8 cellular contexts compared by ENCODE assay signal in genomic region chr7:141551080-141551772, GRCh38. TPM values are rescaled to one million over a fixed set of nuclear protein-coding genes. Genes with fewer than 3 reads are reported as not detected.
A peak's percentile ranks its signal among the peaks of the same experiment; 100 is the strongest.
DNase-seq lines count a peak whose midpoint lies in the region; ATAC-seq, FAIRE-seq and TF ChIP-seq lines count a peak whose summit lies in the region.

Gene AGK, plus strand, starts transcription at chr7:141551410. Its CDS starts 4,057 bp downstream, at chr7:141555467.

- peaks cover 0 to 14% (median 0%) of the 10 kb centered on the region in 9 donors for H3K36me3 ChIP-seq in heart right ventricle
- H3K36me3 ChIP-seq in upper lobe of right lung, result peaks cover 10% of the 10 kb centered on the region

- FAIRE-seq in GM12891 (lab: Jason Lieb, UNC), result peak; percentile 85

- H3K4me3 ChIP-seq in heart right ventricle, result peak within 1 kb of the TSS; percentile 85 to 100 (median 97)
- peak within 1 kb of the TSS; percentile 75 for H3K4me3 ChIP-seq in upper lobe of right lung

- H3K27me3 Mint-ChIP-seq in progenitor cell of endocrine pancreas, result no peaks in the 10 kb centered on the region

- H3K9me3 ChIP-seq in heart right ventricle (no peaks in the 10 kb centered on the region), upper lobe of right lung (no peaks in the 10 kb centered on the region)

- DNase-seq in GM12891 (ENCODE audit: insufficient read length, low spot score) (peak; percentile 76), NCI-H1105 (lab: John Stamatoyannopoulos, UW) (peak; percentile 84), T-helper 1 cell (peak; percentile 45 to 80 (median 62)), heart right ventricle (peak; percentile 78 to 79), progenitor cell of endocrine pancreas (ENCODE audit: low spot score, unreplicated experiment) (peak; percentile 67), upper lobe of right lung (peak; percentile 85)

- H3K27ac Mint-ChIP-seq in progenitor cell of endocrine pancreas, result peak within 1 kb of the TSS; percentile 49

- H3K27me3 ChIP-seq in heart right ventricle (no peaks in the 10 kb centered on the region), upper lobe of right lung (no peaks in the 10 kb centered on the region)

- intact Hi-C loops in heart right ventricle (cut with DNase I), result loop anchor here in 4 of 10 donors (2.0 to 10.0 kb wide), 2 partner anchors 94 to 188 kb away; partner anchors contain the start of gene SSBP1 (in 1 of the 4)
- intact Hi-C loops in upper lobe of right lung (cut with DNase I), result no loop called here

- peak within 1 kb of the TSS; percentile 76 for H3K4me3 Mint-ChIP-seq in progenitor cell of endocrine pancreas (ENCODE audit: low read depth)

- H3K27ac ChIP-seq in adipose tissue (ENCODE audit: low read depth, low read length) (no peak within 1 kb of the TSS), heart right ventricle (peak within 1 kb of the TSS; percentile 20 to 90 (median 86)), upper lobe of right lung (peak within 1 kb of the TSS; percentile 20)

- WGBS in adipose tissue, 3 donors, result 1% methylated on average over 57 to 66 of the region's 66 CpGs
- WGBS in heart right ventricle, 2 donors, result 1% methylated on average over 61 to 66 of the region's 66 CpGs

- TF ChIP-seq POLR2A in GM12891 (IDR thresholded peaks at IDR 0.05; ENCODE audit: low read depth, low read length), result peak; percentile 91

- ATAC-seq in HG02623 (IDR thresholded peaks at IDR 0.05; ENCODE audit: unreplicated experiment), result peak; percentile 92
- peak; percentile 84 to 97 (median 93) for ATAC-seq in heart right ventricle
- ATAC-seq in upper lobe of right lung, result peak; percentile 98

- TF ChIP-seq CTCF in heart right ventricle (IDR thresholded peaks at IDR 0.05) (peak in 1 of 9 donors; percentile 6), progenitor cell of endocrine pancreas (IDR thresholded peaks at IDR 0.05; ENCODE audit: unreplicated experiment) (no peak), upper lobe of right lung (IDR thresholded peaks at IDR 0.05) (no peak)

- H3K4me1 ChIP-seq in heart right ventricle, result peaks cover 4 to 26% (median 17%) of the 10 kb centered on the region in 9 donors
- H3K4me1 ChIP-seq in upper lobe of right lung, result peaks cover 12% of the 10 kb centered on the region

- no peaks in the 10 kb centered on the region for H3K9me3 Mint-ChIP-seq in progenitor cell of endocrine pancreas (ENCODE audit: low read depth)

- peaks cover 9% of the 10 kb centered on the region for H3K4me1 Mint-ChIP-seq in progenitor cell of endocrine pancreas (ENCODE audit: low read depth)

- H3K36me3 Mint-ChIP-seq in progenitor cell of endocrine pancreas (ENCODE audit: insufficient read depth), result peaks cover 3% of the 10 kb centered on the region

TF ChIP-seq in GM12891, 5 proteins besides CTCF, POLR2A, EP300 and RAD21:
- TF ChIP-seq SPI1 (IDR thresholded peaks at IDR 0.05; ENCODE audit: low read depth, low read length) (no peak), TAF1 (IDR thresholded peaks at IDR 0.05; ENCODE audit: low read depth, low read length) (peak; percentile 93), POLR2AphosphoS5 (IDR thresholded peaks at IDR 0.05; ENCODE audit: low read depth, low read length) (peak; percentile 94), PAX5 (IDR thresholded peaks at IDR 0.05; ENCODE audit: insufficient read depth, low read length, severe bottlenecking) (peak; percentile 42), POU2F2 (IDR thresholded peaks at IDR 0.05; ENCODE audit: low read depth, low read length) (no peak)

RNA-seq across cellular contexts. Expression of gene AGK, which starts in this region (rescaled TPM):
- 27.3 TPM for polyA plus RNA-seq in GM12891 (2012; ENCODE audit: low read depth, missing spikeins)
- polyA plus RNA-seq in adipose tissue (10 to 100 TPM in 2 of 3 donors, 1 to 10 TPM in 1; 6.1 to 12.7 (median 11.4) TPM), heart right ventricle (10 to 100 TPM; 17.7 to 22.0 TPM)
- total RNA-seq in heart right ventricle (10 to 100 TPM; 27.1 to 45.1 (median 39.7) TPM), progenitor cell of endocrine pancreas (25.6 and 30.0 TPM in 2 replicates), upper lobe of right lung (17.5 TPM)
